Comparison of ENCODE assay signal across 24 cellular contexts in genomic region chr12:90977224-90977623, GRCh38. TPM values are rescaled to one million over a fixed set of nuclear protein-coding genes. Genes with fewer than 3 reads are reported as not detected.
"Had no signal": no experiment of that assay in that cellular context is flagged by ENCODE, and none has a peak within 500 bp of the region (broad histone marks: within the 10 kb centered on the region; RNA-seq: fewer than 3 reads in every experiment).

No MANE protein-coding gene starts in this region.

- H3K36me3 ChIP-seq: pancreas, tibial nerve had no signal

- H3K4me3 ChIP-seq: lung, pancreas, skin epidermis, tibial nerve had no signal

- DNase-seq: activated CD4-positive, CD25-positive, alpha-beta regulatory T cell treated with anti-CD3 and anti-CD28 coated beads, Interleukin-2, amount 50 U/mL, for 72 hours; activated naive CD4-positive, alpha-beta T cell treated with Interleukin-2 at 50 U/mL for 16 hours; activated T-cell treated with anti-CD3 and anti-CD28 coated beads for 4 hours; foreskin keratinocyte; immature natural killer cell; naive B cell; pancreas; stimulated activated CD4-positive, alpha-beta T cell treated with anti-CD3 and anti-CD28 coated beads, Interleukin-4, amount 100 ng/mL, for 4 hours; stimulated activated CD8-positive, alpha-beta memory T cell treated with anti-CD3 and anti-CD28 coated beads, Interleukin-4, amount 100 ng/mL, for 48 hours; stimulated activated naive CD4-positive, alpha-beta T cell treated with Interleukin-2 at 50 U/mL for 16 hours; substantia nigra; T-cell; T-helper 9 cell had no signal

- H3K27me3 Mint-ChIP-seq: activated T-helper 17 cell treated with anti-CD3 and anti-CD28 coated beads, Interleukin-2, amount 50 U/mL, for 72 hours had no signal

- H3K27ac ChIP-seq: epithelial cell of prostate, foreskin keratinocyte, pancreas, tibial nerve had no signal

- H3K4me1 Mint-ChIP-seq: activated T-helper 17 cell treated with anti-CD3 and anti-CD28 coated beads, Interleukin-2, amount 50 U/mL, for 72 hours; immature natural killer cell; naive B cell; T-cell had no signal

- H3K27me3 ChIP-seq: foreskin keratinocyte, pancreas, tibial nerve had no signal

- H3K4me1 ChIP-seq: pancreas had no signal

- H3K9me3 Mint-ChIP-seq: activated T-helper 17 cell treated with anti-CD3 and anti-CD28 coated beads, Interleukin-2, amount 50 U/mL, for 72 hours; immature natural killer cell; naive B cell; T-cell had no signal

- H3K4me3 Mint-ChIP-seq: activated T-helper 17 cell treated with anti-CD3 and anti-CD28 coated beads, Interleukin-2, amount 50 U/mL, for 72 hours; immature natural killer cell; naive B cell; T-cell had no signal

- H3K9me3 ChIP-seq: pancreas, tibial nerve had no signal

- ATAC-seq: activated T-helper 17 cell treated with anti-CD3 and anti-CD28 coated beads, Interleukin-2, amount 50 U/mL, for 72 hours; T-cell had no signal

- H3K27ac Mint-ChIP-seq: activated T-helper 17 cell treated with anti-CD3 and anti-CD28 coated beads, Interleukin-2, amount 50 U/mL, for 72 hours; immature natural killer cell; T-cell had no signal

- H3K36me3 Mint-ChIP-seq: immature natural killer cell, naive B cell, T-cell had no signal

RNA-seq across cellular contexts. Expression of gene CCER1, which starts 22.2 kb away (rescaled TPM):
- total RNA-seq: activated CD8-positive, alpha-beta memory T cell treated with anti-CD3 and anti-CD28 coated beads for 36 hours; activated T-helper 17 cell treated with anti-CD3 and anti-CD28 coated beads, Interleukin-2, amount 50 U/mL, for 72 hours; astrocyte; bronchial epithelial cell; cerebellum; dermis microvascular lymphatic vessel endothelial cell; foreskin keratinocyte; lung; mononuclear cell; pancreas; T-cell; tibial nerve had no signal
- polyA plus RNA-seq: foreskin keratinocyte, immature natural killer cell, lung, pancreas had no signal

RNA-seq across cellular contexts. Expression of gene EPYC, which starts 27.5 kb away (rescaled TPM):
- total RNA-seq: activated CD8-positive, alpha-beta memory T cell treated with anti-CD3 and anti-CD28 coated beads for 36 hours; activated T-helper 17 cell treated with anti-CD3 and anti-CD28 coated beads, Interleukin-2, amount 50 U/mL, for 72 hours; bronchial epithelial cell; cerebellum; dermis microvascular lymphatic vessel endothelial cell; foreskin keratinocyte; mononuclear cell; T-cell; tibial nerve had no signal
- polyA plus RNA-seq: foreskin keratinocyte, immature natural killer cell, pancreas had no signal
